Comparison of ENCODE assay signal across 9 cellular contexts in genomic region chr1:27555700-27556424, GRCh38. TPM values are rescaled to one million over a fixed set of nuclear protein-coding genes. Genes with fewer than 3 reads are reported as not detected.
DNase-seq lines count a peak whose midpoint lies in the region; ATAC-seq lines count a peak whose summit lies in the region.
"Had no signal": no experiment of that assay in that cellular context is flagged by ENCODE, and none has a peak within 500 bp of the region (broad histone marks: within the 10 kb centered on the region; RNA-seq: fewer than 3 reads in every experiment).

No MANE protein-coding gene starts in this region.

- POLR2A ChIA-PET in CD4-positive, alpha-beta memory T cell (lab: Charles Lee; ENCODE audit: partially characterized antibody), result interaction anchor here (1.0 to 3.6 kb wide), 10 partner anchors 13 to 107 kb away, joined by 3 to 20 read pairs (median 8); partner anchors contain the start of genes AHDC1 and WASF2

- no peaks in the 10 kb centered on the region for H3K27me3 ChIP-seq in CD4-positive, alpha-beta memory T cell (ENCODE audit: insufficient read depth, low read length)

- peaks cover 0 to 1% (median 0%) of the 10 kb centered on the region in 8 donors for H3K9me3 Mint-ChIP-seq in CD4-positive, alpha-beta memory T cell
- H3K9me3 Mint-ChIP-seq in central memory CD8-positive, alpha-beta T cell, result no peaks in the 10 kb centered on the region
- no peaks in the 10 kb centered on the region for H3K9me3 Mint-ChIP-seq in natural killer cell treated with Interleukin-12 subunit alpha and Interleukin-12 subunit beta and Interleukin-15 and Interleukin-18, amount 100 ng/mL, for 72 hours

- H3K9me3 ChIP-seq in CD4-positive, alpha-beta memory T cell (ENCODE audit: control insufficient read depth in 1 of 2, low read length in 2 of 2), result no peaks in the 10 kb centered on the region
- no peaks in the 10 kb centered on the region for H3K9me3 ChIP-seq in KOPT-K1 (ENCODE audit: insufficient read depth, low read length, poor library complexity, severe bottlenecking)

- H3K36me3 ChIP-seq in CD4-positive, alpha-beta memory T cell (ENCODE audit: insufficient read depth, low read length), result no peaks in the 10 kb centered on the region
- peaks cover 47% of the 10 kb centered on the region for H3K36me3 ChIP-seq in KOPT-K1 (ENCODE audit: insufficient read depth, low read length)

- peaks cover 0 to 4% of the 10 kb centered on the region in 2 donors for H3K36me3 Mint-ChIP-seq in CD4-positive, alpha-beta memory T cell
- H3K36me3 Mint-ChIP-seq in central memory CD8-positive, alpha-beta T cell (ENCODE audit: insufficient read depth), result peaks cover 6% of the 10 kb centered on the region
- H3K36me3 Mint-ChIP-seq in natural killer cell treated with Interleukin-12 subunit alpha and Interleukin-12 subunit beta and Interleukin-15 and Interleukin-18, amount 100 ng/mL, for 72 hours, result no peaks in the 10 kb centered on the region

- H3K27me3 Mint-ChIP-seq in CD4-positive, alpha-beta memory T cell, result no peaks in the 10 kb centered on the region
- no peaks in the 10 kb centered on the region for H3K27me3 Mint-ChIP-seq in central memory CD8-positive, alpha-beta T cell
- no peaks in the 10 kb centered on the region for H3K27me3 Mint-ChIP-seq in natural killer cell treated with Interleukin-12 subunit alpha and Interleukin-12 subunit beta and Interleukin-15 and Interleukin-18, amount 100 ng/mL, for 72 hours

- peaks cover 17% of the 10 kb centered on the region for H3K4me1 ChIP-seq in CD4-positive, alpha-beta memory T cell (ENCODE audit: insufficient read depth, low read length)

- no peak for ATAC-seq in central memory CD8-positive, alpha-beta T cell (replicated peaks; ENCODE audit: extremely low read depth, poor library complexity, severe bottlenecking)
- ATAC-seq in natural killer cell treated with Interleukin-12 subunit alpha and Interleukin-12 subunit beta and Interleukin-15 and Interleukin-18, amount 100 ng/mL, for 72 hours, result peak; percentile 56 to 57
- ATAC-seq in HG03097 (IDR thresholded peaks at IDR 0.05; ENCODE audit: low FRiP score, unreplicated experiment), result no peak

- peaks cover 16 to 44% (median 28%) of the 10 kb centered on the region in 4 donors for H3K4me1 Mint-ChIP-seq in CD4-positive, alpha-beta memory T cell
- H3K4me1 Mint-ChIP-seq in central memory CD8-positive, alpha-beta T cell, result peaks cover 37% of the 10 kb centered on the region
- H3K4me1 Mint-ChIP-seq in natural killer cell treated with Interleukin-12 subunit alpha and Interleukin-12 subunit beta and Interleukin-15 and Interleukin-18, amount 100 ng/mL, for 72 hours (ENCODE audit: low read depth in 2 of 2), result peaks cover 30 to 31% of the 10 kb centered on the region in 2 donors

- CTCF ChIA-PET in CD4-positive, alpha-beta memory T cell (lab: Charles Lee; ENCODE audit: partially characterized antibody), result interaction anchor here (0.5 to 6.4 kb wide), 38 partner anchors 11 to 255 kb away, joined by 3 to 96 read pairs (median 5); partner anchors contain the start of genes AHDC1, MAP3K6 and WASF2

- peak in 3 of 5 donors; percentile 10 to 38 (median 17) for DNase-seq in CD4-positive, alpha-beta memory T cell
- no peak for DNase-seq in central memory CD8-positive, alpha-beta T cell (ENCODE audit: low spot score in 2 of 2)
- no peak for DNase-seq in natural killer cell treated with Interleukin-12 subunit alpha and Interleukin-12 subunit beta and Interleukin-15 and Interleukin-18, amount 100 ng/mL, for 72 hours (ENCODE audit: low spot score)
- DNase-seq in dedifferentiated amniotic fluid mesenchymal stem cell (ENCODE audit: extremely low spot score) (no peak), AG08395 (ENCODE audit: low spot score) (no peak), HK-2 (ENCODE audit: unreplicated experiment) (no peak)
- DNase-seq: NCI-H1048 had no signal

- H3K27ac Mint-ChIP-seq in CD4-positive, alpha-beta memory T cell, result peak overlapping the region in 6 of 7 donors; percentile 35 to 95 (median 66)
- peak overlapping the region; percentile 68 for H3K27ac Mint-ChIP-seq in central memory CD8-positive, alpha-beta T cell (ENCODE audit: low read depth)
- H3K27ac Mint-ChIP-seq in natural killer cell treated with Interleukin-12 subunit alpha and Interleukin-12 subunit beta and Interleukin-15 and Interleukin-18, amount 100 ng/mL, for 72 hours, result peak overlapping the region; percentile 91

- H3K27ac ChIP-seq in CD4-positive, alpha-beta memory T cell (ENCODE audit: low read depth, low read length), result peak overlapping the region; percentile 20
- peak overlapping the region; percentile 50 for H3K27ac ChIP-seq in KOPT-K1 (ENCODE audit: low read depth, low read length, poor library complexity, severe bottlenecking)

- intact Hi-C loops in CD4-positive, alpha-beta memory T cell (cut with micrococcal nuclease), result loop anchor here (1.0 to 5.0 kb wide), 4 partner anchors 12 to 107 kb away; no protein-coding TSS in a partner anchor

- H3K4me3 ChIP-seq in CD4-positive, alpha-beta memory T cell (ENCODE audit: low read length in 2 of 2), result no peak overlapping the region

- peak overlapping the region in 5 of 8 donors; percentile 39 to 78 (median 62) for H3K4me3 Mint-ChIP-seq in CD4-positive, alpha-beta memory T cell
- peak overlapping the region; percentile 28 for H3K4me3 Mint-ChIP-seq in central memory CD8-positive, alpha-beta T cell
- H3K4me3 Mint-ChIP-seq in natural killer cell treated with Interleukin-12 subunit alpha and Interleukin-12 subunit beta and Interleukin-15 and Interleukin-18, amount 100 ng/mL, for 72 hours, result peak overlapping the region; percentile 77

RNA-seq across cellular contexts. Expression of gene AHDC1, which starts 48.1 kb away (rescaled TPM):
- total RNA-seq in CD4-positive, alpha-beta memory T cell, result 10 to 100 TPM; 18.4 to 19.2 TPM
- polyA plus RNA-seq in CD4-positive, alpha-beta memory T cell, result 1 to 10 TPM in 1 of 2 donors, under 1 TPM in 1; 0.02 to 1.7 TPM
- total RNA-seq in natural killer cell treated with Interleukin-12 subunit alpha and Interleukin-12 subunit beta and Interleukin-15 and Interleukin-18, amount 100 ng/mL, for 72 hours, result 10 to 100 TPM; 38.8 to 42.9 TPM

Comparison
In these comparisons a context has a peak if more than half of its experiments do, and no peak if none do; other contexts are left out.
1. DNase-seq: peak in CD4-positive, alpha-beta memory T cell (3 of 5); none in central memory CD8-positive, alpha-beta T cell (0 of 2), natural killer cell treated with Interleukin-12 subunit alpha and Interleukin-12 subunit beta and Interleukin-15 and Interleukin-18, amount 100 ng/mL, for 72 hours (single experiment), dedifferentiated amniotic fluid mesenchymal stem cell (single experiment), AG08395 (single experiment) and HK-2 (single experiment).
2. ATAC-seq: peak in natural killer cell treated with Interleukin-12 subunit alpha and Interleukin-12 subunit beta and Interleukin-15 and Interleukin-18, amount 100 ng/mL, for 72 hours (2 of 2); none in central memory CD8-positive, alpha-beta T cell (single experiment) and HG03097 (single experiment).
3. Peak in every context shown above with its lines, with median percentiles within 50 percentile points of each other: H3K27ac Mint-ChIP-seq and H3K4me3 Mint-ChIP-seq.